In genomic region chr19:49676136-49676689, GRCh38 we compare ENCODE assay signal across 1 cellular context.
A peak's percentile ranks its signal among the peaks of the same experiment; 100 is the strongest.
TF ChIP-seq lines count a peak whose summit lies in the region.

No MANE protein-coding gene starts in this region.

TF ChIP-seq in K562, 482 proteins besides CTCF, POLR2A, EP300 and RAD21 (continued from another document and continues in another):
- TF ChIP-seq STAT6 (CRISPR knock-in tag; IDR thresholded peaks at IDR 0.05) (peak; percentile 70; the same call in 1 of the 2 replicates), MAFG (tag; conservative IDR thresholded peaks at IDR 0.05) (0 out of 2 replicates have a peak, but pooled peaks have one; percentile 39), NONO (IDR thresholded peaks at IDR 0.05; ENCODE audit: low read depth in 2 of 2, low read length in 1 of 2) (peak in 1 of 2 experiments; percentile 99; a peak in 2 of 4 replicates), DLX4 (CRISPR knock-in tag; IDR thresholded peaks at IDR 0.05) (no peak), PRMT5 (CRISPR knock-in tag; IDR thresholded peaks at IDR 0.05) (no peak), THAP7 (CRISPR knock-in tag; IDR thresholded peaks at IDR 0.05) (no peak), ZC3H11A (IDR thresholded peaks at IDR 0.05; ENCODE audit: low read depth, low read length) (no peak), ELK3 (CRISPR knock-in tag; IDR thresholded peaks at IDR 0.05) (no peak), ZFX (CRISPR knock-in tag; IDR thresholded peaks at IDR 0.05) (peak; percentile 77), DNMT1 (IDR thresholded peaks at IDR 0.05) (no peak), NFE2L1 (tag; IDR thresholded peaks at IDR 0.05; ENCODE audit: borderline replicate concordance, low read depth) (no peak), ZBTB43 (CRISPR knock-in tag; IDR thresholded peaks at IDR 0.05) (no peak), HNRNPL (IDR thresholded peaks at IDR 0.05; ENCODE audit: low read depth, low read length) (no peak), HDGF (IDR thresholded peaks at IDR 0.05) (0 out of 2 replicates have a peak, but pooled peaks have one; percentile 54), RBM14 (IDR thresholded peaks at IDR 0.05; ENCODE audit: borderline replicate concordance, insufficient read depth, low read depth, low read length) (no peak), TRIM28 (IDR thresholded peaks at IDR 0.05) (0 out of 2 replicates have a peak, but pooled peaks have one; percentile 56), E4F1 (CRISPR knock-in tag; IDR thresholded peaks at IDR 0.05; ENCODE audit: borderline replicate concordance) (no peak), ZBTB9 (CRISPR knock-in tag; IDR thresholded peaks at IDR 0.05) (no peak), PML (IDR thresholded peaks at IDR 0.05; ENCODE audit: low read length) (no peak), ZNF707 (CRISPR knock-in tag; conservative IDR thresholded peaks at IDR 0.05) (no peak), BCOR (IDR thresholded peaks at IDR 0.05) (peak; percentile 99), ERF (CRISPR knock-in tag; IDR thresholded peaks at IDR 0.05) (no peak), RBM22 (IDR thresholded peaks at IDR 0.05; ENCODE audit: low read depth, low read length, poor library complexity, severe bottlenecking) (no peak), ZKSCAN3 (CRISPR knock-in tag; IDR thresholded peaks at IDR 0.05) (no peak), SMARCA4 (IDR thresholded peaks at IDR 0.05) (peak; percentile 38; the same call in 1 of the 2 replicates), ESRRA (IDR thresholded peaks at IDR 0.05; ENCODE audit: borderline replicate concordance, low read depth) (peak; percentile 35; the same call in 1 of the 2 replicates), NUFIP1 (IDR thresholded peaks at IDR 0.05; ENCODE audit: partially characterized antibody) (peak; percentile 85), ASH1L (IDR thresholded peaks at IDR 0.05; ENCODE audit: borderline replicate concordance, low read depth, partially characterized antibody) (peak; percentile 84), RB1 (IDR thresholded peaks at IDR 0.05; ENCODE audit: low read depth) (peak; percentile 72), TCF7L2 (IDR thresholded peaks at IDR 0.05; ENCODE audit: low read depth, low read length) (peak; percentile 97), ZFPM2 (CRISPR knock-in tag; IDR thresholded peaks at IDR 0.05) (no peak), JUND (IDR thresholded peaks at IDR 0.05; ENCODE audit: borderline replicate concordance, low read depth, low read length) (peak; percentile 95), JUND (tag; IDR thresholded peaks at IDR 0.05; ENCODE audit: borderline replicate concordance, low read depth, low read length) (peak; percentile 80; the same call in 2 of the 3 replicates), ZNF586 (CRISPR knock-in tag; conservative IDR thresholded peaks at IDR 0.05) (no peak), ZNF511 (CRISPR knock-in tag; IDR thresholded peaks at IDR 0.05) (no peak; the same call in 1 of the 2 replicates), FOSL1 (tag; conservative IDR thresholded peaks at IDR 0.05) (peak; percentile 81), NR4A1 (CRISPR knock-in tag; IDR thresholded peaks at IDR 0.05) (no peak), NR4A1 (tag; IDR thresholded peaks at IDR 0.05) (0 out of 2 replicates have a peak, but pooled peaks have one; percentile 55), NBN (IDR thresholded peaks at IDR 0.05; ENCODE audit: low read depth) (peak; percentile 86), FOXP4 (CRISPR knock-in tag; IDR thresholded peaks at IDR 0.05; ENCODE audit: borderline replicate concordance) (no peak), SMARCB1 (IDR thresholded peaks at IDR 0.05; ENCODE audit: insufficient read length, low read depth) (no peak), KDM1A (IDR thresholded peaks at IDR 0.05) (peak; percentile 93 to 97), OTX1 (CRISPR knock-in tag; IDR thresholded peaks at IDR 0.05) (0 out of 2 replicates have a peak, but pooled peaks have one; percentile 5), ZNF174 (CRISPR knock-in tag; IDR thresholded peaks at IDR 0.05) (no peak), RCOR1 (IDR thresholded peaks at IDR 0.05; ENCODE audit: borderline replicate concordance in 1 of 2, low read depth in 2 of 2, low read length in 2 of 2) (peak; percentile 82 to 97), FOXA3 (CRISPR knock-in tag; conservative IDR thresholded peaks at IDR 0.05 in 1 of 2, IDR thresholded peaks at IDR 0.05 in 1 of 2) (no peak), NEUROD1 (IDR thresholded peaks at IDR 0.05; ENCODE audit: borderline replicate concordance, low read depth, low read length, partially characterized antibody) (no peak), IRF1 (CRISPR knock-in tag; IDR thresholded peaks at IDR 0.05; ENCODE audit: borderline replicate concordance) (no peak), KLF13 (tag; IDR thresholded peaks at IDR 0.05; ENCODE audit: borderline replicate concordance, low read depth) (peak; percentile 89; the same call in 1 of the 2 replicates), POLR2H (tag; IDR thresholded peaks at IDR 0.05; ENCODE audit: low read depth) (0 out of 2 replicates have a peak, but pooled peaks have one; percentile 60), ZNF384 (IDR thresholded peaks at IDR 0.05; ENCODE audit: low read depth, low read length) (peak; percentile 43; the same call in 1 of the 2 replicates), SMAD1 (IDR thresholded peaks at IDR 0.05; ENCODE audit: low read depth, low read length, partially characterized antibody) (peak; percentile 66), NFATC3 (IDR thresholded peaks at IDR 0.05) (peak; percentile 42; the same call in 1 of the 2 replicates), HDAC2 (IDR thresholded peaks at IDR 0.05) (peak; percentile 98), BRD9 (IDR thresholded peaks at IDR 0.05; ENCODE audit: low read depth, partially characterized antibody) (peak; percentile 88), ZFP36 (IDR thresholded peaks at IDR 0.05; ENCODE audit: low read depth, low read length, partially characterized antibody) (peak; percentile 100), ZBTB7A (IDR thresholded peaks at IDR 0.05; ENCODE audit: borderline replicate concordance, control insufficient read depth, low read depth, low read length) (no peak), SMAD3 (CRISPR knock-in tag; conservative IDR thresholded peaks at IDR 0.05) (no peak), ZBTB1 (CRISPR knock-in tag; IDR thresholded peaks at IDR 0.05; ENCODE audit: borderline replicate concordance, low read depth) (peak; percentile 56; the same call in 1 of the 2 replicates)
